Comparison of ENCODE assay signal across 1 cellular context in genomic region chr7:128792471-128793183, GRCh38.
TF ChIP-seq lines count a peak whose summit lies in the region.

No MANE protein-coding gene starts in this region.

TF ChIP-seq in K562, 482 proteins besides CTCF, POLR2A, EP300 and RAD21 (continues in another document):
- TF ChIP-seq, protein P1, sequence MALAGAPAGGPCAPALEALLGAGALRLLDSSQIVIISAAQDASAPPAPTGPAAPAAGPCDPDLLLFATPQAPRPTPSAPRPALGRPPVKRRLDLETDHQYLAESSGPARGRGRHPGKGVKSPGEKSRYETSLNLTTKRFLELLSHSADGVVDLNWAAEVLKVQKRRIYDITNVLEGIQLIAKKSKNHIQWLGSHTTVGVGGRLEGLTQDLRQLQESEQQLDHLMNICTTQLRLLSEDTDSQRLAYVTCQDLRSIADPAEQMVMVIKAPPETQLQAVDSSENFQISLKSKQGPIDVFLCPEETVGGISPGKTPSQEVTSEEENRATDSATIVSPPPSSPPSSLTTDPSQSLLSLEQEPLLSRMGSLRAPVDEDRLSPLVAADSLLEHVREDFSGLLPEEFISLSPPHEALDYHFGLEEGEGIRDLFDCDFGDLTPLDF (CRISPR knock-in tag; IDR thresholded peaks at IDR 0.05), result peak; percentile 82
- TF ChIP-seq NFIC (IDR thresholded peaks at IDR 0.05), result no peak
- TF ChIP-seq FIP1L1 (IDR thresholded peaks at IDR 0.05; ENCODE audit: low read depth, low read length, poor library complexity, severe bottlenecking), result no peak
- TF ChIP-seq TFAP4 (CRISPR knock-in tag; IDR thresholded peaks at IDR 0.05; ENCODE audit: borderline replicate concordance), result peak; percentile 58
- no peak for TF ChIP-seq XRCC3 (IDR thresholded peaks at IDR 0.05)
- TF ChIP-seq, protein P2, sequence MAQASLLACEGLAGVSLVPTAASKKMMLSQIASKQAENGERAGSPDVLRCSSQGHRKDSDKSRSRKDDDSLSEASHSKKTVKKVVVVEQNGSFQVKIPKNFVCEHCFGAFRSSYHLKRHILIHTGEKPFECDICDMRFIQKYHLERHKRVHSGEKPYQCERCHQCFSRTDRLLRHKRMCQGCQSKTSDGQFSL (CRISPR knock-in tag; IDR thresholded peaks at IDR 0.05), result 0 out of 2 replicates have a peak, but pooled peaks have one; percentile 18
- TF ChIP-seq, protein P2 (tag; IDR thresholded peaks at IDR 0.05), result no peak
- TF ChIP-seq HLTF (IDR thresholded peaks at IDR 0.05), result no peak
- TF ChIP-seq ZNF146 (CRISPR knock-in tag; IDR thresholded peaks at IDR 0.05; ENCODE audit: unreplicated experiment), result no peak
- TF ChIP-seq ZNF347 (CRISPR knock-in tag; IDR thresholded peaks at IDR 0.05; ENCODE audit: low read depth), result 0 out of 2 replicates have a peak, but pooled peaks have one; percentile 25
- no peak for TF ChIP-seq CHCHD3 (CRISPR knock-in tag; IDR thresholded peaks at IDR 0.05)
- TF ChIP-seq SREBF1 (IDR thresholded peaks at IDR 0.05; ENCODE audit: borderline replicate concordance, low read depth, low read length), result no peak
- TF ChIP-seq NFYB (IDR thresholded peaks at IDR 0.05; ENCODE audit: extremely low read depth, insufficient read length), result no peak
- TF ChIP-seq POLR3A (IDR thresholded peaks at IDR 0.05; ENCODE audit: borderline replicate concordance, extremely low read depth, insufficient read depth, insufficient read length), result no peak
- peak; percentile 47; the same call in 1 of the 2 replicates for TF ChIP-seq ZBTB34 (CRISPR knock-in tag; IDR thresholded peaks at IDR 0.05)
- TF ChIP-seq BHLHE40 (IDR thresholded peaks at IDR 0.05; ENCODE audit: low read length), result peak; percentile 77
- TF ChIP-seq, protein P3, sequence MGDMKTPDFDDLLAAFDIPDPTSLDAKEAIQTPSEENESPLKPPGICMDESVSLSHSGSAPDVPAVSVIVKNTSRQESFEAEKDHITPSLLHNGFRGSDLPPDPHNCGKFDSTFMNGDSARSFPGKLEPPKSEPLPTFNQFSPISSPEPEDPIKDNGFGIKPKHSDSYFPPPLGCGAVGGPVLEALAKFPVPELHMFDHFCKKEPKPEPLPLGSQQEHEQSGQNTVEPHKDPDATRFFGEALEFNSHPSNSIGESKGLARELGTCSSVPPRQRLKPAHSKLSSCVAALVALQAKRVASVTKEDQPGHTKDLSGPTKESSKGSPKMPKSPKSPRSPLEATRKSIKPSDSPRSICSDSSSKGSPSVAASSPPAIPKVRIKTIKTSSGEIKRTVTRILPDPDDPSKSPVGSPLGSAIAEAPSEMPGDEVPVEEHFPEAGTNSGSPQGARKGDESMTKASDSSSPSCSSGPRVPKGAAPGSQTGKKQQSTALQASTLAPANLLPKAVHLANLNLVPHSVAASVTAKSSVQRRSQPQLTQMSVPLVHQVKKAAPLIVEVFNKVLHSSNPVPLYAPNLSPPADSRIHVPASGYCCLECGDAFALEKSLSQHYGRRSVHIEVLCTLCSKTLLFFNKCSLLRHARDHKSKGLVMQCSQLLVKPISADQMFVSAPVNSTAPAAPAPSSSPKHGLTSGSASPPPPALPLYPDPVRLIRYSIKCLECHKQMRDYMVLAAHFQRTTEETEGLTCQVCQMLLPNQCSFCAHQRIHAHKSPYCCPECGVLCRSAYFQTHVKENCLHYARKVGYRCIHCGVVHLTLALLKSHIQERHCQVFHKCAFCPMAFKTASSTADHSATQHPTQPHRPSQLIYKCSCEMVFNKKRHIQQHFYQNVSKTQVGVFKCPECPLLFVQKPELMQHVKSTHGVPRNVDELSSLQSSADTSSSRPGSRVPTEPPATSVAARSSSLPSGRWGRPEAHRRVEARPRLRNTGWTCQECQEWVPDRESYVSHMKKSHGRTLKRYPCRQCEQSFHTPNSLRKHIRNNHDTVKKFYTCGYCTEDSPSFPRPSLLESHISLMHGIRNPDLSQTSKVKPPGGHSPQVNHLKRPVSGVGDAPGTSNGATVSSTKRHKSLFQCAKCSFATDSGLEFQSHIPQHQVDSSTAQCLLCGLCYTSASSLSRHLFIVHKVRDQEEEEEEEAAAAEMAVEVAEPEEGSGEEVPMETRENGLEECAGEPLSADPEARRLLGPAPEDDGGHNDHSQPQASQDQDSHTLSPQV (IDR thresholded peaks at IDR 0.05), result peak; percentile 94
- 0 out of 2 replicates have a peak, but pooled peaks have one; percentile 14 for TF ChIP-seq ZBTB2 (IDR thresholded peaks at IDR 0.05)
- TF ChIP-seq MXI1 (IDR thresholded peaks at IDR 0.05; ENCODE audit: low read depth, low read length), result peak; percentile 90
- TF ChIP-seq, protein P4, sequence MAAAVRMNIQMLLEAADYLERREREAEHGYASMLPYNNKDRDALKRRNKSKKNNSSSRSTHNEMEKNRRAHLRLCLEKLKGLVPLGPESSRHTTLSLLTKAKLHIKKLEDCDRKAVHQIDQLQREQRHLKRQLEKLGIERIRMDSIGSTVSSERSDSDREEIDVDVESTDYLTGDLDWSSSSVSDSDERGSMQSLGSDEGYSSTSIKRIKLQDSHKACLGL (CRISPR knock-in tag; IDR thresholded peaks at IDR 0.05; ENCODE audit: borderline replicate concordance, poor library complexity, severe bottlenecking), result peak; percentile 20
- TF ChIP-seq, protein P5, sequence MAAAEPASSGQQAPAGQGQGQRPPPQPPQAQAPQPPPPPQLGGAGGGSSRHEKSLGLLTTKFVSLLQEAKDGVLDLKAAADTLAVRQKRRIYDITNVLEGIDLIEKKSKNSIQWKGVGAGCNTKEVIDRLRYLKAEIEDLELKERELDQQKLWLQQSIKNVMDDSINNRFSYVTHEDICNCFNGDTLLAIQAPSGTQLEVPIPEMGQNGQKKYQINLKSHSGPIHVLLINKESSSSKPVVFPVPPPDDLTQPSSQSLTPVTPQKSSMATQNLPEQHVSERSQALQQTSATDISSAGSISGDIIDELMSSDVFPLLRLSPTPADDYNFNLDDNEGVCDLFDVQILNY (CRISPR knock-in tag; IDR thresholded peaks at IDR 0.05), result 0 out of 2 replicates have a peak, but pooled peaks have one; percentile 31
- TF ChIP-seq, protein P6, sequence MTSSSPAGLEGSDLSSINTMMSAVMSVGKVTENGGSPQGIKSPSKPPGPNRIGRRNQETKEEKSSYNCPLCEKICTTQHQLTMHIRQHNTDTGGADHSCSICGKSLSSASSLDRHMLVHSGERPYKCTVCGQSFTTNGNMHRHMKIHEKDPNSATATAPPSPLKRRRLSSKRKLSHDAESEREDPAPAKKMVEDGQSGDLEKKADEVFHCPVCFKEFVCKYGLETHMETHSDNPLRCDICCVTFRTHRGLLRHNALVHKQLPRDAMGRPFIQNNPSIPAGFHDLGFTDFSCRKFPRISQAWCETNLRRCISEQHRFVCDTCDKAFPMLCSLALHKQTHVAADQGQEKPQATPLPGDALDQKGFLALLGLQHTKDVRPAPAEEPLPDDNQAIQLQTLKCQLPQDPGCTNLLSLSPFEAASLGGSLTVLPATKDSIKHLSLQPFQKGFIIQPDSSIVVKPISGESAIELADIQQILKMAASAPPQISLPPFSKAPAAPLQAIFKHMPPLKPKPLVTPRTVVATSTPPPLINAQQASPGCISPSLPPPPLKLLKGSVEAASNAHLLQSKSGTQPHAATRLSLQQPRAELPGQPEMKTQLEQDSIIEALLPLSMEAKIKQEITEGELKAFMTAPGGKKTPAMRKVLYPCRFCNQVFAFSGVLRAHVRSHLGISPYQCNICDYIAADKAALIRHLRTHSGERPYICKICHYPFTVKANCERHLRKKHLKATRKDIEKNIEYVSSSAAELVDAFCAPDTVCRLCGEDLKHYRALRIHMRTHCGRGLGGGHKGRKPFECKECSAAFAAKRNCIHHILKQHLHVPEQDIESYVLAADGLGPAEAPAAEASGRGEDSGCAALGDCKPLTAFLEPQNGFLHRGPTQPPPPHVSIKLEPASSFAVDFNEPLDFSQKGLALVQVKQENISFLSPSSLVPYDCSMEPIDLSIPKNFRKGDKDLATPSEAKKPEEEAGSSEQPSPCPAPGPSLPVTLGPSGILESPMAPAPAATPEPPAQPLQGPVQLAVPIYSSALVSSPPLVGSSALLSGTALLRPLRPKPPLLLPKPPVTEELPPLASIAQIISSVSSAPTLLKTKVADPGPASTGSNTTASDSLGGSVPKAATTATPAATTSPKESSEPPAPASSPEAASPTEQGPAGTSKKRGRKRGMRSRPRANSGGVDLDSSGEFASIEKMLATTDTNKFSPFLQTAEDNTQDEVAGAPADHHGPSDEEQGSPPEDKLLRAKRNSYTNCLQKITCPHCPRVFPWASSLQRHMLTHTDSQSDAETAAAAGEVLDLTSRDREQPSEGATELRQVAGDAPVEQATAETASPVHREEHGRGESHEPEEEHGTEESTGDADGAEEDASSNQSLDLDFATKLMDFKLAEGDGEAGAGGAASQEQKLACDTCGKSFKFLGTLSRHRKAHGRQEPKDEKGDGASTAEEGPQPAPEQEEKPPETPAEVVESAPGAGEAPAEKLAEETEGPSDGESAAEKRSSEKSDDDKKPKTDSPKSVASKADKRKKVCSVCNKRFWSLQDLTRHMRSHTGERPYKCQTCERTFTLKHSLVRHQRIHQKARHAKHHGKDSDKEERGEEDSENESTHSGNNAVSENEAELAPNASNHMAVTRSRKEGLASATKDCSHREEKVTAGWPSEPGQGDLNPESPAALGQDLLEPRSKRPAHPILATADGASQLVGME (CRISPR knock-in tag; IDR thresholded peaks at IDR 0.05), result 0 out of 2 replicates have a peak, but pooled peaks have one; percentile 56
- peak; percentile 63; the same call in 1 of the 2 replicates for TF ChIP-seq RAD51 (IDR thresholded peaks at IDR 0.05; ENCODE audit: borderline replicate concordance, low read depth)
- TF ChIP-seq, protein P7, sequence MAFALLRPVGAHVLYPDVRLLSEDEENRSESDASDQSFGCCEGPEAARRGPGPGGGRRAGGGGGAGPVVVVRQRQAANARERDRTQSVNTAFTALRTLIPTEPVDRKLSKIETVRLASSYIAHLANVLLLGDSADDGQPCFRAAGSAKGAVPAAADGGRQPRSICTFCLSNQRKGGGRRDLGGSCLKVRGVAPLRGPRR (CRISPR knock-in tag; IDR thresholded peaks at IDR 0.05), result 0 out of 2 replicates have a peak, but pooled peaks have one; percentile 16
- TF ChIP-seq, protein P8, sequence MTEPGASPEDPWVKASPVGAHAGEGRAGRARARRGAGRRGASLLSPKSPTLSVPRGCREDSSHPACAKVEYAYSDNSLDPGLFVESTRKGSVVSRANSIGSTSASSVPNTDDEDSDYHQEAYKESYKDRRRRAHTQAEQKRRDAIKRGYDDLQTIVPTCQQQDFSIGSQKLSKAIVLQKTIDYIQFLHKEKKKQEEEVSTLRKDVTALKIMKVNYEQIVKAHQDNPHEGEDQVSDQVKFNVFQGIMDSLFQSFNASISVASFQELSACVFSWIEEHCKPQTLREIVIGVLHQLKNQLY (CRISPR knock-in tag; conservative IDR thresholded peaks at IDR 0.05), result peak in 1 of 2 experiments; percentile 55; a peak in 1 of 4 replicates
- TF ChIP-seq IFI16 (CRISPR knock-in tag; IDR thresholded peaks at IDR 0.05), result peak; percentile 59; the same call in 1 of the 2 replicates
- no peak for TF ChIP-seq ATF1 (CRISPR knock-in tag; IDR thresholded peaks at IDR 0.05)
- peak; percentile 37 for TF ChIP-seq ATF1 (tag; IDR thresholded peaks at IDR 0.05)
- TF ChIP-seq ETV5 (CRISPR knock-in tag; IDR thresholded peaks at IDR 0.05; ENCODE audit: low read depth), result peak; percentile 46; the same call in 1 of the 2 replicates
- TF ChIP-seq, protein P9, sequence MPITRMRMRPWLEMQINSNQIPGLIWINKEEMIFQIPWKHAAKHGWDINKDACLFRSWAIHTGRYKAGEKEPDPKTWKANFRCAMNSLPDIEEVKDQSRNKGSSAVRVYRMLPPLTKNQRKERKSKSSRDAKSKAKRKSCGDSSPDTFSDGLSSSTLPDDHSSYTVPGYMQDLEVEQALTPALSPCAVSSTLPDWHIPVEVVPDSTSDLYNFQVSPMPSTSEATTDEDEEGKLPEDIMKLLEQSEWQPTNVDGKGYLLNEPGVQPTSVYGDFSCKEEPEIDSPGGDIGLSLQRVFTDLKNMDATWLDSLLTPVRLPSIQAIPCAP (CRISPR knock-in tag; IDR thresholded peaks at IDR 0.05; ENCODE audit: borderline replicate concordance), result no peak
- TF ChIP-seq CBFA2T3 (IDR thresholded peaks at IDR 0.05), result peak; percentile 15; the same call in 1 of the 2 replicates
- no peak for TF ChIP-seq PHB (CRISPR knock-in tag; IDR thresholded peaks at IDR 0.05)
- no peak for TF ChIP-seq POLR2AphosphoS2 (IDR thresholded peaks at IDR 0.05; ENCODE audit: low read length)
